Comparison of ENCODE assay signal across 1 cellular context in genomic region chr16:29845656-29846055, GRCh38.
TF ChIP-seq lines count a peak whose summit lies in the region.

No MANE protein-coding gene starts in this region.

TF ChIP-seq in H1, 55 proteins besides CTCF, POLR2A, EP300 and RAD21:
- TF ChIP-seq SRF (IDR thresholded peaks at IDR 0.05; ENCODE audit: low read depth, low read length) (no peak), SP2 (IDR thresholded peaks at IDR 0.05; ENCODE audit: low read length) (no peak)
